11 cellular contexts compared by ENCODE assay signal in the genomic region with DNA sequence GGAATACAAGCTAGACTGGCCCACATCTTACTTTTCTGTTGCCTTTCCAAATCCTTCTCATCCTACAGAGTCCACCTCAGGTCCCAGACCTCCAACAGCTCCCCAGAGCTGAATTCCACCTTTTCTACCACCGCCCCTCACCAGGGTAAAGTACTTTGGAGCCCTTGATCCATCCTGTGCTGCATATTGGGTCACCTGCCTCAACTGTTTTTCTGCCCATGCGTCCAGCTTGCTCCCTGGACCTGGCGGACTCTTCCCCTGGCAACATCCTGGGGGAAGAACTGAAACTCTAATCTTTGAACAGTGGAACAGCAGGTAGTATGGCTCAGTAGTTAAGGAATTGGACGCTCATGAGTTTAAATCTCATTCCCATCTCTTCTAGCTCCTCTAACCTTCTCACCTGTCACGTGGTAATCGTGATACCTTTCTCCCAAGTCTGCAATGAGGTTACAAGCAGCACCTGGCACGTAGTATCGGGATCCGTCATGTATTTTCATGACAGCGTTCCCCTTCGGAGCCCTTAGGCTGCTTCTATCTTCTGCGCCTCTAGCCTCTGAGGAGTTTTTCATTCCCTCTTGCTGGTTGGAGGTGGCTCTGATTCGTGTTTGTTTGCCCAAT.
"Had no signal": no experiment of that assay in that cellular context is flagged by ENCODE, and none has a peak within 500 bp of the region (broad histone marks: within the 10 kb centered on the region; RNA-seq: fewer than 3 reads in every experiment).

No MANE protein-coding gene starts in this region.

- H3K9me3 ChIP-seq: adrenal gland, colonic mucosa, esophagus squamous epithelium, ovary, tibial artery, vagina had no signal

- H3K27ac ChIP-seq: adrenal gland, colonic mucosa, esophagus squamous epithelium, ovary, tibial artery, vagina had no signal

- H3K4me3 Mint-ChIP-seq: activated naive CD4-positive, alpha-beta T cell treated with anti-CD3 and anti-CD28 coated beads, Interleukin-2, amount 50 U/mL, for 24 hours; immature natural killer cell; neural crest cell; stimulated activated effector memory CD8-positive, alpha-beta T cell treated with anti-CD3 and anti-CD28 coated beads, Interleukin-12 subunit alpha, Interleukin-12 subunit beta, amount 100 ng/mL, for 72 hours had no signal

- H3K27me3 ChIP-seq: adrenal gland, colonic mucosa, ovary, vagina had no signal

- H3K36me3 Mint-ChIP-seq: activated naive CD4-positive, alpha-beta T cell treated with anti-CD3 and anti-CD28 coated beads, Interleukin-2, amount 50 U/mL, for 24 hours; immature natural killer cell; stimulated activated effector memory CD8-positive, alpha-beta T cell treated with anti-CD3 and anti-CD28 coated beads, Interleukin-12 subunit alpha, Interleukin-12 subunit beta, amount 100 ng/mL, for 72 hours; T-cell had no signal

- H3K27ac Mint-ChIP-seq: activated naive CD4-positive, alpha-beta T cell treated with anti-CD3 and anti-CD28 coated beads, Interleukin-2, amount 50 U/mL, for 24 hours; stimulated activated effector memory CD8-positive, alpha-beta T cell treated with anti-CD3 and anti-CD28 coated beads, Interleukin-12 subunit alpha, Interleukin-12 subunit beta, amount 100 ng/mL, for 72 hours; T-cell had no signal

- H3K9me3 Mint-ChIP-seq: activated naive CD4-positive, alpha-beta T cell treated with anti-CD3 and anti-CD28 coated beads, Interleukin-2, amount 50 U/mL, for 24 hours; immature natural killer cell; neural crest cell; stimulated activated effector memory CD8-positive, alpha-beta T cell treated with anti-CD3 and anti-CD28 coated beads, Interleukin-12 subunit alpha, Interleukin-12 subunit beta, amount 100 ng/mL, for 72 hours; T-cell had no signal

- DNase-seq: esophagus squamous epithelium had no signal

- H3K36me3 ChIP-seq: adrenal gland, colonic mucosa, esophagus squamous epithelium, ovary, tibial artery, vagina had no signal

- H3K4me1 ChIP-seq: adrenal gland, colonic mucosa had no signal

- H3K4me3 ChIP-seq: adrenal gland, colonic mucosa, ovary, tibial artery, vagina had no signal
